ENCODE assay signal across 10 cellular contexts in the genomic region with DNA sequence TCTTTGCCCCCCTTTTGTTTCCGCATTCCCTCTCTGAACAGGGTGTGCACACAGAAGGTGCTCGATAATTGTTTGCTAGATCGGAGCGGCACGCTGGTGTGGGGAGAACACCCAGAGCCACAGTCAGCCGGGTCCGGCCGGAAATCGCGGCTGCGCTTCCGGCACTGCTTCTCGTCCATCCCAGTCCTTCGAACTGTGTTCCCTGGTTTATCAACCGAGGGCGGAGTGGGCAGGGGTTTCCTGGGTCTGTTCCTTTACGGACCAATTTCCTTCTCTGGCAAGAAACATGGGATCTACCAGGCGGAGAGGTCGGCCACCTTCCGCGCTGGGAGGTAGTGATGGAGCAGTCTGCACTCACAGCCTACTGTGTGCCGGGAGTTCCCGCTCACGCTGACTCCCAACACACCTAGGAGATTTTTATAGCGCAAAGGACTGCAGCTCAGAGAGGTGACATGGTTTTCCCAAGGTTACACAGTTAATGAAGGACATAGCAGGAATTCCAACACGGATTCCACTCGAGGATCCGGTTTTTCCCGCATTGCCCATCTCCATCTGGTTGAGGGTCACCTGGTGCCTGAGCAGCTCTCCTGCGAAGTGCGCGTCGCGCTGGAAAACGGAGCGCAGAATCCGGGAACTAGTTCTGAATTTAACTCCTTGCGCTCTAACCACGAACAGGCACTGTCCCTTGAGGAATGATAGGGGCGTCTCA. TPM values are rescaled to one million over a fixed set of nuclear protein-coding genes. Genes with fewer than 3 reads are reported as not detected.
DNase-seq lines count a peak whose midpoint lies in the region; ATAC-seq and TF ChIP-seq lines count a peak whose summit lies in the region.
"Had no signal": no experiment of that assay in that cellular context is flagged by ENCODE, and none has a peak within 500 bp of the region (broad histone marks: within the 10 kb centered on the region; RNA-seq: fewer than 3 reads in every experiment).

No MANE protein-coding gene starts in this region.

- peaks cover 24% of the 10 kb centered on the region for H3K4me1 Mint-ChIP-seq in activated CD4-positive, alpha-beta T cell treated with anti-CD3 and anti-CD28 coated beads for 36 hours
- peaks cover 29% of the 10 kb centered on the region for H3K4me1 Mint-ChIP-seq in stimulated activated effector memory CD8-positive, alpha-beta T cell treated with anti-CD3 and anti-CD28 coated beads, Interleukin-12 subunit alpha, Interleukin-12 subunit beta, amount 100 ng/mL, for 72 hours

- no peaks in the 10 kb centered on the region for H3K36me3 Mint-ChIP-seq in activated CD4-positive, alpha-beta T cell treated with anti-CD3 and anti-CD28 coated beads for 36 hours (ENCODE audit: low read depth)
- H3K36me3 Mint-ChIP-seq in stimulated activated effector memory CD8-positive, alpha-beta T cell treated with anti-CD3 and anti-CD28 coated beads, Interleukin-12 subunit alpha, Interleukin-12 subunit beta, amount 100 ng/mL, for 72 hours, result peaks cover 13% of the 10 kb centered on the region

- H3K27ac Mint-ChIP-seq in activated CD4-positive, alpha-beta T cell treated with anti-CD3 and anti-CD28 coated beads for 36 hours, result peak overlapping the region; percentile 31
- H3K27ac Mint-ChIP-seq in stimulated activated effector memory CD8-positive, alpha-beta T cell treated with anti-CD3 and anti-CD28 coated beads, Interleukin-12 subunit alpha, Interleukin-12 subunit beta, amount 100 ng/mL, for 72 hours, result no peak overlapping the region

- no peaks in the 10 kb centered on the region for H3K9me3 Mint-ChIP-seq in activated CD4-positive, alpha-beta T cell treated with anti-CD3 and anti-CD28 coated beads for 36 hours (ENCODE audit: low read depth)
- H3K9me3 Mint-ChIP-seq in stimulated activated effector memory CD8-positive, alpha-beta T cell treated with anti-CD3 and anti-CD28 coated beads, Interleukin-12 subunit alpha, Interleukin-12 subunit beta, amount 100 ng/mL, for 72 hours, result no peaks in the 10 kb centered on the region

- H3K27me3 Mint-ChIP-seq in activated CD4-positive, alpha-beta T cell treated with anti-CD3 and anti-CD28 coated beads for 36 hours, result peaks cover 71% of the 10 kb centered on the region

- no peak for TF ChIP-seq CTCF in WERI-Rb-1 (IDR thresholded peaks at IDR 0.05; ENCODE audit: low read depth, low read length)

- H3K27me3 ChIP-seq in WERI-Rb-1 (ENCODE audit: insufficient read depth, low read depth, severe bottlenecking) (peaks cover 92% of the 10 kb centered on the region), iPS DF 6.9 (ENCODE audit: control insufficient read depth, insufficient read depth, low read length) (peaks cover 98% of the 10 kb centered on the region), HAP-1 (ENCODE audit: low read depth) (peaks cover 35% of the 10 kb centered on the region)

- no peak for DNase-seq in activated CD4-positive, alpha-beta T cell treated with anti-CD3 and anti-CD28 coated beads for 36 hours
- DNase-seq in activated CD4-positive, alpha-beta T cell treated with anti-CD3 and anti-CD28 coated beads for 1 hour, result no peak
- DNase-seq in WERI-Rb-1, result peak; percentile 65
- no peak for DNase-seq in iPS DF 6.9 (ENCODE audit: low read depth, low spot score)
- DNase-seq in stimulated activated effector memory CD8-positive, alpha-beta T cell treated with anti-CD3 and anti-CD28 coated beads, Interleukin-12 subunit alpha, Interleukin-12 subunit beta, amount 100 ng/mL, for 72 hours (ENCODE audit: low spot score in 2 of 2), result peak in 1 of 2 donors; percentile 50
- no peak for DNase-seq in NCI-H2107 (lab: John Stamatoyannopoulos, UW)
- DNase-seq in HAP-1 (ENCODE audit: low spot score in 2 of 2), result no peak
- no peak for DNase-seq in cerebellum (ENCODE audit: low spot score)
- DNase-seq: mucosa of descending colon had no signal

- H3K36me3 ChIP-seq in WERI-Rb-1 (peaks cover 5% of the 10 kb centered on the region), iPS DF 6.9 (ENCODE audit: control insufficient read depth, insufficient read depth, low read length) (no peaks in the 10 kb centered on the region), HAP-1 (replicated peaks) (peaks cover 19% of the 10 kb centered on the region)

- H3K4me3 ChIP-seq in WERI-Rb-1 (ENCODE audit: low read depth, low read length) (peak overlapping the region; percentile 55), iPS DF 6.9 (ENCODE audit: low read length) (peak overlapping the region; percentile 20; the same call in 1 of the 2 replicates), HAP-1 (no peak overlapping the region)
- H3K4me3 ChIP-seq: mucosa of descending colon had no signal

- no peak for ATAC-seq in activated CD4-positive, alpha-beta T cell treated with anti-CD3 and anti-CD28 coated beads for 36 hours
- ATAC-seq in stimulated activated effector memory CD8-positive, alpha-beta T cell treated with anti-CD3 and anti-CD28 coated beads, Interleukin-12 subunit alpha, Interleukin-12 subunit beta, amount 100 ng/mL, for 72 hours, result no peak
- ATAC-seq: mucosa of descending colon had no signal

- H3K27ac ChIP-seq in WERI-Rb-1, result no peak overlapping the region
- H3K27ac ChIP-seq in iPS DF 6.9 (ENCODE audit: low read length), result no peak overlapping the region
- H3K27ac ChIP-seq: C4-2B had no signal

- POLR2A ChIA-PET in activated CD4-positive, alpha-beta T cell treated with anti-CD3 and anti-CD28 coated beads for 36 hours (lab: Charles Lee), result no interaction called here

- intact Hi-C loops in activated CD4-positive, alpha-beta T cell treated with anti-CD3 and anti-CD28 coated beads for 36 hours (cut with DNase I, micrococcal nuclease), result loop anchor here (2.0 to 10.0 kb wide), 3 partner anchors 13 to 481 kb away; a partner anchor contains a TSS

- CTCF ChIA-PET in activated CD4-positive, alpha-beta T cell treated with anti-CD3 and anti-CD28 coated beads for 36 hours (lab: Charles Lee), result interaction anchor here (0.7 kb wide), 1 partner anchor 342 kb away, joined by 3 read pairs; no protein-coding TSS in a partner anchor

- H3K4me1 ChIP-seq in iPS DF 6.9 (ENCODE audit: control insufficient read depth, insufficient read depth, low read length) (0 out of 2 replicates have a peak, but pooled peaks cover 3% of the 10 kb centered on the region), HAP-1 (no peaks in the 10 kb centered on the region)

- H3K4me3 Mint-ChIP-seq in activated CD4-positive, alpha-beta T cell treated with anti-CD3 and anti-CD28 coated beads for 36 hours, result peak overlapping the region; percentile 46
- H3K4me3 Mint-ChIP-seq in stimulated activated effector memory CD8-positive, alpha-beta T cell treated with anti-CD3 and anti-CD28 coated beads, Interleukin-12 subunit alpha, Interleukin-12 subunit beta, amount 100 ng/mL, for 72 hours, result peak overlapping the region; percentile 41

- no CpG with 5 or more reads among the region's 40 CpGs for WGBS in iPS DF 6.9 (ENCODE audit: insufficient coverage, insufficient read length)

- H3K9me3 ChIP-seq in WERI-Rb-1 (ENCODE audit: severe bottlenecking), result no peaks in the 10 kb centered on the region
- H3K9me3 ChIP-seq in iPS DF 6.9 (ENCODE audit: control insufficient read depth, insufficient read depth, low read length), result no peaks in the 10 kb centered on the region
- H3K9me3 ChIP-seq in HAP-1, result no peaks in the 10 kb centered on the region; the same call in 1 of the 2 replicates
- H3K9me3 ChIP-seq: mucosa of descending colon had no signal

- in situ Hi-C loops in HAP-1 (cut with MboI; ENCODE audit: low sequenced_read_pairs), result loop anchor here (25.0 kb wide), 1 partner anchor 379 kb away; no protein-coding TSS in a partner anchor

RNA-seq across cellular contexts. Expression of a gene that starts 6.8 kb away (rescaled TPM):
- under 1 TPM in 1 of 2 experiments, not detected in 1; 0.09 TPM for total RNA-seq in activated CD4-positive, alpha-beta T cell treated with anti-CD3 and anti-CD28 coated beads for 36 hours
- 6.7 TPM for total RNA-seq in cerebellum
